17 cellular contexts compared by ENCODE assay signal in the genomic region with DNA sequence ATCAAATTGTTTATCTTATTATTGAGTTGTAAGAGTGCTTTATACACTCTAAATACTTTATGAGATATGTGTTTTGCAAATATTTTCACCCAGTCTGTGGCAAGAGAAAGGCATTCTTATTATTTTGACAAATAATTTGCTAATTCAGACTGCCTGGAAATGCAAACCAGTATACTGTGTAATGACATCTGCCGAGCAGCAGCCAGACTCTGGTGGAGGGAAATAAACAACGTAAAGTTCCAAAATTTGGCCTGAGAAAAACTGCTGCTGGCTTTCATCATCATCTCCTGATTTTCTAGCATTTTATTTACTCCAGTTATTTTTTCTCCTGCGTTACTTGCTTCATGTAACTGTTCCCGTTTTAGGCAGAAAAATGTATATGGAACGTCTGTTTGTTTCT.
DNase-seq lines count a peak whose midpoint lies in the region; ATAC-seq and TF ChIP-seq lines count a peak whose summit lies in the region.
"Had no signal": no experiment of that assay in that cellular context is flagged by ENCODE, and none has a peak within 500 bp of the region (broad histone marks: within the 10 kb centered on the region; RNA-seq: fewer than 3 reads in every experiment).

No MANE protein-coding gene starts in this region.

- H3K27me3 Mint-ChIP-seq in effector memory CD8-positive, alpha-beta T cell, result peaks cover 4 to 17% of the 10 kb centered on the region in 2 donors

- TF ChIP-seq POLR2A in transverse colon (IDR thresholded peaks at IDR 0.05), result no peak

- H3K4me2 ChIP-seq in osteoblast (ENCODE audit: insufficient read depth, low read length), result no peak overlapping the region
- no peak overlapping the region for H3K4me2 ChIP-seq in Karpas-422 (ENCODE audit: low read depth, low read length, poor library complexity, severe bottlenecking)
- H3K4me2 ChIP-seq: KMS-11 had no signal

- intact Hi-C loops in transverse colon (cut with DNase I; ENCODE audit: low total_unique reads), result no loop called here

- H2AFZ ChIP-seq in osteoblast (ENCODE audit: low read length) (no peak overlapping the region), Karpas-422 (ENCODE audit: low read length) (no peak overlapping the region)

- TF ChIP-seq CTCF in choroid plexus epithelial cell (conservative IDR thresholded peaks at IDR 0.05; ENCODE audit: low read depth, low read length), result no peak
- no peak for TF ChIP-seq CTCF in fibroblast of villous mesenchyme (IDR thresholded peaks at IDR 0.05; ENCODE audit: insufficient read depth, low read depth, low read length)
- no peak for TF ChIP-seq CTCF in osteoblast (IDR thresholded peaks at IDR 0.05; ENCODE audit: extremely low read depth, low read depth, low read length)
- no peak for TF ChIP-seq CTCF in transverse colon (IDR thresholded peaks at IDR 0.05)

- no peak for ATAC-seq in effector memory CD8-positive, alpha-beta T cell (replicated peaks)

- H3K4me3 ChIP-seq in choroid plexus epithelial cell (ENCODE audit: low read depth, low read length) (no peak overlapping the region), fibroblast of villous mesenchyme (ENCODE audit: low read depth, low read length) (no peak overlapping the region), osteoblast (ENCODE audit: insufficient read depth, low read length) (no peak overlapping the region), transverse colon (no peak overlapping the region), Karpas-422 (ENCODE audit: low read length) (no peak overlapping the region)
- H3K4me3 ChIP-seq: adrenal gland, cardiac muscle cell had no signal

- H3K36me3 ChIP-seq in osteoblast (ENCODE audit: insufficient read depth, low read length) (no peaks in the 10 kb centered on the region), transverse colon (no peaks in the 10 kb centered on the region), Karpas-422 (ENCODE audit: insufficient read depth, low read length) (no peaks in the 10 kb centered on the region)
- H3K36me3 ChIP-seq: adrenal gland, cardiac muscle cell had no signal

- 60 to 90% methylated on average over 5 of the region's 5 CpGs for WGBS in transverse colon (ENCODE audit: low coverage in 1 of 2), 2 donors

- in situ Hi-C loops in transverse colon (cut with MboI; ENCODE audit: low pct_ligation_motif_present in 1 of 4, low pct_unique_long_range_greater_than_20kb in 1 of 4, low sequenced_read_pairs in 3 of 4), result no loop called here

- H3K4me1 ChIP-seq in osteoblast (ENCODE audit: insufficient read depth, low read length), result peaks cover 39% of the 10 kb centered on the region
- H3K4me1 ChIP-seq in transverse colon, result peaks cover 18 to 19% (median 18%) of the 10 kb centered on the region in 4 donors
- no peaks in the 10 kb centered on the region for H3K4me1 ChIP-seq in Karpas-422 (ENCODE audit: low read length)

- DNase-seq in choroid plexus epithelial cell (ENCODE audit: low read depth), result peak; percentile 10
- DNase-seq in fibroblast of villous mesenchyme (ENCODE audit: low read depth), result peak; percentile 79
- DNase-seq in osteoblast (ENCODE audit: insufficient read length, low spot score, missing footprints), result no peak
- DNase-seq in transverse colon, result no peak
- no peak for DNase-seq in activated CD4-positive, alpha-beta T cell treated with anti-CD3 and anti-CD28 coated beads for 4 hours
- DNase-seq in Karpas-422, result no peak
- no peak for DNase-seq in effector memory CD8-positive, alpha-beta T cell
- DNase-seq: activated CD4-positive, alpha-beta T cell treated with anti-CD3 and anti-CD28 coated beads, Interleukin-2, amount 10 ng/mL, durations not matched to agents 7 days and 5 days; activated effector memory CD4-positive, alpha-beta T cell treated with Interleukin-2 at 50 U/mL for 16 hours; adrenal gland; AML-193; COR-L47; midbrain; NCI-H524 had no signal

- H3K27ac Mint-ChIP-seq in effector memory CD8-positive, alpha-beta T cell, result no peak overlapping the region
- H3K27ac Mint-ChIP-seq: activated CD4-positive, alpha-beta T cell treated with anti-CD3 and anti-CD28 coated beads, Interleukin-2, amount 10 ng/mL, durations not matched to agents 7 days and 5 days; nephron had no signal

- H4K20me1 ChIP-seq in osteoblast (ENCODE audit: insufficient read depth, low read length) (no peaks in the 10 kb centered on the region), Karpas-422 (ENCODE audit: insufficient read depth, low read depth, low read length) (no peaks in the 10 kb centered on the region)

- no peaks in the 10 kb centered on the region for H3K36me3 Mint-ChIP-seq in effector memory CD8-positive, alpha-beta T cell (ENCODE audit: insufficient read depth)

- no peaks in the 10 kb centered on the region for H3K4me1 Mint-ChIP-seq in effector memory CD8-positive, alpha-beta T cell (ENCODE audit: low read depth in 2 of 2)
- H3K4me1 Mint-ChIP-seq: activated CD4-positive, alpha-beta T cell treated with anti-CD3 and anti-CD28 coated beads, Interleukin-2, amount 10 ng/mL, durations not matched to agents 7 days and 5 days had no signal

- no peak overlapping the region for H3K4me3 Mint-ChIP-seq in effector memory CD8-positive, alpha-beta T cell
- H3K4me3 Mint-ChIP-seq: activated CD4-positive, alpha-beta T cell treated with anti-CD3 and anti-CD28 coated beads, Interleukin-2, amount 10 ng/mL, durations not matched to agents 7 days and 5 days; nephron had no signal

- H3K9ac ChIP-seq in Karpas-422 (ENCODE audit: low read length), result no peak overlapping the region
- H3K9ac ChIP-seq: KMS-11 had no signal

- no peaks in the 10 kb centered on the region for H3K79me2 ChIP-seq in osteoblast (ENCODE audit: insufficient read depth, low read length)
- no peaks in the 10 kb centered on the region for H3K79me2 ChIP-seq in Karpas-422 (ENCODE audit: low read length)

- peaks cover 0 to 3% of the 10 kb centered on the region in 2 donors for H3K9me3 Mint-ChIP-seq in effector memory CD8-positive, alpha-beta T cell
- H3K9me3 Mint-ChIP-seq: activated CD4-positive, alpha-beta T cell treated with anti-CD3 and anti-CD28 coated beads, Interleukin-2, amount 10 ng/mL, durations not matched to agents 7 days and 5 days had no signal

- H3K9me2 ChIP-seq in Karpas-422 (replicated peaks; ENCODE audit: insufficient read depth, low read length), result no peaks in the 10 kb centered on the region

- H3K27me3 ChIP-seq in osteoblast (ENCODE audit: insufficient read depth, low read length), result no peaks in the 10 kb centered on the region
- H3K27me3 ChIP-seq in transverse colon, result no peaks in the 10 kb centered on the region
- no peaks in the 10 kb centered on the region for H3K27me3 ChIP-seq in Karpas-422 (ENCODE audit: low read length)
- H3K27me3 ChIP-seq: adrenal gland, cardiac muscle cell had no signal

- no peak for TF ChIP-seq EP300 in transverse colon (IDR thresholded peaks at IDR 0.05; ENCODE audit: low read depth)

- H3K27ac ChIP-seq in osteoblast (ENCODE audit: low read depth, low read length) (peak overlapping the region; percentile 49), transverse colon (peak overlapping the region; percentile 3 to 58 (median 22)), Karpas-422 (ENCODE audit: low read length) (no peak overlapping the region)
- H3K27ac ChIP-seq: cardiac muscle cell, KMS-11 had no signal

- no peaks in the 10 kb centered on the region for H3K9me3 ChIP-seq in osteoblast (ENCODE audit: low read depth, low read length)
- no peaks in the 10 kb centered on the region for H3K9me3 ChIP-seq in transverse colon
- no peaks in the 10 kb centered on the region for H3K9me3 ChIP-seq in Karpas-422 (ENCODE audit: low read length)
- H3K9me3 ChIP-seq: adrenal gland had no signal

Comparison
In these comparisons a context has a peak if more than half of its experiments do, and no peak if none do; other contexts are left out.
1. DNase-seq: peak in choroid plexus epithelial cell (single experiment) and fibroblast of villous mesenchyme (single experiment); none in osteoblast (single experiment), transverse colon (single experiment), activated CD4-positive, alpha-beta T cell treated with anti-CD3 and anti-CD28 coated beads for 4 hours (0 of 2), Karpas-422 (single experiment) and effector memory CD8-positive, alpha-beta T cell (0 of 3).